ENCODE assay signal across 18 cellular contexts in genomic region chr13:73673931-73674330, GRCh38.
DNase-seq lines count a peak whose midpoint lies in the region; ATAC-seq and TF ChIP-seq lines count a peak whose summit lies in the region.
"Had no signal": no experiment of that assay in that cellular context is flagged by ENCODE, and none has a peak within 500 bp of the region (broad histone marks: within the 10 kb centered on the region; RNA-seq: fewer than 3 reads in every experiment).

No MANE protein-coding gene starts in this region.

- H3K4me3 ChIP-seq in transverse colon: no peak overlapping the region
- H3K4me3 ChIP-seq: A549, GM23338 had no signal

- H3K27ac ChIP-seq in epithelial cell of prostate: peak overlapping the region; percentile 99
- peak overlapping the region in 3 of 4 donors; percentile 69 to 77 (median 70) for H3K27ac ChIP-seq in transverse colon
- H3K27ac ChIP-seq: A549, C4-2B, HL-60 had no signal

- DNase-seq in NCI-H748 (lab: John Stamatoyannopoulos, UW; ENCODE audit: unreplicated experiment) (peak; percentile 9), NCI-H748 treated with DMSO at 0.1 percent for 48 hours (lab: John Stamatoyannopoulos, UW) (no peak), epithelial cell of prostate (ENCODE audit: low read depth, low spot score) (no peak), transverse colon (no peak), NCI-H1092 (lab: John Stamatoyannopoulos, UW) (no peak), T-helper 1 cell (no peak)
- DNase-seq: AML-193; Caco-2; CD4-positive, alpha-beta T cell; DMS153; DMS79; GDM1; HCEC 1CT had no signal

- WGBS in transverse colon (ENCODE audit: low coverage in 1 of 2), 2 donors: 77 to 83% methylated on average over 5 to 11 of the region's 11 CpGs

- TF ChIP-seq EP300 in transverse colon (IDR thresholded peaks at IDR 0.05; ENCODE audit: low read depth): no peak

- peaks cover 0 to 57% (median 26%) of the 10 kb centered on the region in 4 donors for H3K4me1 ChIP-seq in transverse colon

- H3K36me3 ChIP-seq in transverse colon: no peaks in the 10 kb centered on the region

- no peaks in the 10 kb centered on the region for H3K9me3 ChIP-seq in transverse colon
- H3K9me3 ChIP-seq: A549, Caco-2 had no signal

- no peak for TF ChIP-seq CTCF in transverse colon (IDR thresholded peaks at IDR 0.05)

- ATAC-seq in HG03108 (IDR thresholded peaks at IDR 0.05; ENCODE audit: unreplicated experiment): no peak
- ATAC-seq: A549, GM23338 had no signal

- TF ChIP-seq POLR2A in transverse colon (IDR thresholded peaks at IDR 0.05): no peak

- in situ Hi-C loops in transverse colon (cut with MboI; ENCODE audit: low pct_ligation_motif_present in 1 of 4, low pct_unique_long_range_greater_than_20kb in 1 of 4, low sequenced_read_pairs in 3 of 4): no loop called here

- intact Hi-C loops in transverse colon (cut with DNase I; ENCODE audit: low total_unique reads): no loop called here

- no peaks in the 10 kb centered on the region for H3K27me3 ChIP-seq in transverse colon
